In genomic region chr5:2133936-2134335, GRCh38 we compare ENCODE assay signal across 28 cellular contexts.
"Had no signal": no experiment of that assay in that cellular context is flagged by ENCODE, and none has a peak within 500 bp of the region (broad histone marks: within the 10 kb centered on the region; RNA-seq: fewer than 3 reads in every experiment).

No MANE protein-coding gene starts in this region.

- H3K27me3 ChIP-seq: brain microvascular endothelial cell, foreskin keratinocyte had no signal

- ATAC-seq: activated T-cell treated with anti-CD3 and anti-CD28 coated beads, Interleukin-2, amount 50 U/mL, for 4 hours; activated T-helper 17 cell treated with anti-CD3 and anti-CD28 coated beads, Interleukin-2, amount 50 U/mL, for 72 hours; effector memory CD8-positive, alpha-beta T cell; gastrocnemius medialis; WTC11 had no signal

- H3K4me1 ChIP-seq: foreskin keratinocyte, gastrocnemius medialis had no signal

- H3K9me3 ChIP-seq: esophagus muscularis mucosa, gastrocnemius medialis had no signal

- DNase-seq: activated CD4-positive, alpha-beta memory T cell treated with anti-CD3 and anti-CD28 coated beads, Interleukin-2, amount 10 ng/mL, durations not matched to agents 7 days and 5 days; activated CD4-positive, alpha-beta T cell treated with anti-CD3 and anti-CD28 coated beads for 1 hour; activated CD4-positive, alpha-beta T cell treated with anti-CD3 and anti-CD28 coated beads for 4 hours; activated CD4-positive, alpha-beta T cell treated with anti-CD3 and anti-CD28 coated beads, Interleukin-2, amount 10 ng/mL, durations not matched to agents 7 days and 5 days; activated CD4-positive, alpha-beta T cell treated with anti-CD3 and anti-CD28 coated beads, Interleukin-2, amount 50 U/mL, for 4 hours; activated CD8-positive, alpha-beta memory T cell treated with anti-CD3 and anti-CD28 coated beads for 24 hours; activated effector memory CD4-positive, alpha-beta T cell treated with Interleukin-2 at 50 U/mL for 16 hours; activated gamma-delta T cell treated with Interleukin-2 at 50 U/mL for 16 hours; activated naive CD4-positive, alpha-beta T cell treated with anti-CD3 and anti-CD28 coated beads, Interleukin-2, amount 50 U/mL, for 16 hours; activated naive CD4-positive, alpha-beta T cell treated with Interleukin-2 at 50 U/mL for 16 hours; activated T-cell treated with anti-CD3 and anti-CD28 coated beads, Interleukin-2, amount 50 U/mL, for 4 hours; amniotic stem cell; anterior cingulate cortex; brain microvascular endothelial cell; effector memory CD8-positive, alpha-beta T cell; erythroblast; foreskin keratinocyte; gastrocnemius medialis; glutamatergic neuron; T-helper 2 cell had no signal

- H3K36me3 ChIP-seq: brain microvascular endothelial cell, esophagus muscularis mucosa, gastrocnemius medialis had no signal

- H3K4me3 ChIP-seq: coronary artery, dorsolateral prefrontal cortex, esophagus muscularis mucosa, gastrocnemius medialis had no signal

- FAIRE-seq: astrocyte, bronchial epithelial cell had no signal

- H3K27ac ChIP-seq: brain microvascular endothelial cell, coronary artery, dorsolateral prefrontal cortex, esophagus muscularis mucosa, foreskin keratinocyte, gastrocnemius medialis, VCaP had no signal
